In genomic region chr2:38381381-38382143, GRCh38 we compare ENCODE assay signal across 27 cellular contexts. TPM values are rescaled to one million over a fixed set of nuclear protein-coding genes. Genes with fewer than 3 reads are reported as not detected.
DNase-seq lines count a peak whose midpoint lies in the region; ATAC-seq, FAIRE-seq and TF ChIP-seq lines count a peak whose summit lies in the region.
"Had no signal": no experiment of that assay in that cellular context is flagged by ENCODE, and none has a peak within 500 bp of the region (broad histone marks: within the 10 kb centered on the region; RNA-seq: fewer than 3 reads in every experiment).

No MANE protein-coding gene starts in this region.

- intact Hi-C loops in CD4-positive, alpha-beta T cell (cut with DNase I, micrococcal nuclease), result loop anchor here in 1 of 2 experiments (10.0 kb wide), 2 partner anchors 457 to 743 kb away; partner anchors contain the start of genes RMDN2 and SOS1

- peak overlapping the region in 7 of 11 experiments; percentile 46 to 82 (median 76); a peak in 12 of 22 replicates for H3K27ac ChIP-seq in BLaER1 treated with 17β-estradiol and CSF1 and Interleukin-3, amounts not matched to agents 10 nM and 100 nM
- no peak overlapping the region for H3K27ac ChIP-seq in CD4-positive, alpha-beta T cell (ENCODE audit: low read depth, low read length)
- H3K27ac ChIP-seq in neutrophil, result peak overlapping the region; percentile 94
- H3K27ac ChIP-seq: C4-2B had no signal

- FAIRE-seq in bronchial epithelial cell (lab: Jason Lieb, UNC), result no peak
- FAIRE-seq: GM12892, GM19239, H54, RCC 7860 had no signal

- DNase-seq in CD4-positive, alpha-beta T cell, result no peak
- DNase-seq in bronchial epithelial cell (ENCODE audit: low read depth), result peak; percentile 60
- no peak for DNase-seq in NCI-H1092 treated with DMSO at 0.1 percent for 48 hours (lab: John Stamatoyannopoulos, UW)
- DNase-seq: CD8-positive, alpha-beta memory T cell; DMS 273 treated with DMSO at 0.1 percent for 48 hours; DMS79; EL; GF-D8; IMR-90; KG1; NCI-H1105; NCI-H1436 treated with DMSO at 0.1 percent for 48 hours; NCI-H187 treated with DMSO at 0.1 percent for 48 hours; NCI-H2171 treated with DMSO at 0.1 percent for 48 hours; NCI-H345; NCI-H510A treated with DMSO at 0.1 percent for 48 hours; SK-N-SH; SW 1271 had no signal

- peaks cover 0 to 3% (median under 1%) of the 10 kb centered on the region in 11 experiments; a peak in 9 of 22 replicates for H4K20me1 ChIP-seq in BLaER1 treated with 17β-estradiol and CSF1 and Interleukin-3, amounts not matched to agents 10 nM and 100 nM

- no peaks in the 10 kb centered on the region for H3K36me3 ChIP-seq in BLaER1 treated with 17β-estradiol and CSF1 and Interleukin-3, amounts not matched to agents 10 nM and 100 nM
- H3K36me3 ChIP-seq in bronchial epithelial cell (ENCODE audit: control insufficient read depth, insufficient read depth, low read length) (no peaks in the 10 kb centered on the region), neutrophil (no peaks in the 10 kb centered on the region)

- H3K27ac Mint-ChIP-seq in CD4-positive, alpha-beta T cell, result peak overlapping the region; percentile 85

- no peaks in the 10 kb centered on the region for H3K27me3 Mint-ChIP-seq in CD4-positive, alpha-beta T cell

- H3K4me3 Mint-ChIP-seq in CD4-positive, alpha-beta T cell, result peak overlapping the region; percentile 20

- peak overlapping the region; percentile 51 to 86 (median 78); a peak in 18 of 22 replicates for H3K4me2 ChIP-seq in BLaER1 treated with 17β-estradiol and CSF1 and Interleukin-3, amounts not matched to agents 10 nM and 100 nM
- H3K4me2 ChIP-seq: SK-N-SH had no signal

- CTCF ChIA-PET in CD4-positive, alpha-beta T cell (lab: Charles Lee), result interaction anchor here (0.7 kb wide), 1 partner anchor 126 kb away, joined by 3 read pairs; no protein-coding TSS in a partner anchor

- peaks cover 56% of the 10 kb centered on the region for H3K4me1 Mint-ChIP-seq in CD4-positive, alpha-beta T cell (ENCODE audit: low read depth)

- H3K27me3 ChIP-seq in BLaER1 treated with 17β-estradiol and CSF1 and Interleukin-3, amounts not matched to agents 10 nM and 100 nM, result no peaks in the 10 kb centered on the region
- H3K27me3 ChIP-seq in CD4-positive, alpha-beta T cell (ENCODE audit: control insufficient read depth, insufficient read depth, low read length), result no peaks in the 10 kb centered on the region
- H3K27me3 ChIP-seq in bronchial epithelial cell (ENCODE audit: control insufficient read depth, insufficient read depth, low read length) (no peaks in the 10 kb centered on the region), neutrophil (no peaks in the 10 kb centered on the region)

- H3K4me3 ChIP-seq in BLaER1 treated with 17β-estradiol and CSF1 and Interleukin-3, amounts not matched to agents 10 nM and 100 nM, result no peak overlapping the region
- no peak overlapping the region for H3K4me3 ChIP-seq in bronchial epithelial cell (ENCODE audit: low read depth, low read length)
- peak overlapping the region in 1 of 2 experiments; percentile 49 for H3K4me3 ChIP-seq in neutrophil (ENCODE audit: low read depth in 1 of 2, low read length in 1 of 2)

- peaks cover 11% of the 10 kb centered on the region for H3K36me3 Mint-ChIP-seq in CD4-positive, alpha-beta T cell (ENCODE audit: low read depth)

- peak overlapping the region in 1 of 11 experiments; percentile 73; a peak in 1 of 22 replicates for H3K9ac ChIP-seq in BLaER1 treated with 17β-estradiol and CSF1 and Interleukin-3, amounts not matched to agents 10 nM and 100 nM
- H3K9ac ChIP-seq: SK-N-SH had no signal

- peaks cover 26 to 41% (median 29%) of the 10 kb centered on the region in 10 experiments for H3K4me1 ChIP-seq in BLaER1 treated with 17β-estradiol and CSF1 and Interleukin-3, amounts not matched to agents 10 nM and 100 nM
- H3K4me1 ChIP-seq in neutrophil (ENCODE audit: control insufficient read depth in 1 of 2, insufficient read depth in 1 of 2, low read depth in 1 of 2, low read length in 1 of 2), result peaks cover 42 to 43% of the 10 kb centered on the region in 2 experiments

- H3K9me3 Mint-ChIP-seq in CD4-positive, alpha-beta T cell, result no peaks in the 10 kb centered on the region
- H3K9me3 Mint-ChIP-seq: CD8-positive, alpha-beta memory T cell had no signal

- POLR2A ChIA-PET in CD4-positive, alpha-beta T cell (lab: Charles Lee), result interaction anchor here (0.6 to 2.1 kb wide), 2 partner anchors 370 to 589 kb away, joined by 3 to 8 read pairs; partner anchors contain the start of gene SRSF7

- no peak for ATAC-seq in CD4-positive, alpha-beta T cell (ENCODE audit: poor library complexity)
- ATAC-seq in GM21515 (IDR thresholded peaks at IDR 0.05; ENCODE audit: unreplicated experiment) (no peak), GM18909 (IDR thresholded peaks at IDR 0.05; ENCODE audit: poor library complexity, unreplicated experiment) (no peak)

- peaks cover 0 to 6% (median 2%) of the 10 kb centered on the region in 11 experiments; a peak in 4 of 22 replicates for H3K9me3 ChIP-seq in BLaER1 treated with 17β-estradiol and CSF1 and Interleukin-3, amounts not matched to agents 10 nM and 100 nM (replicated peaks in 1 of 11)
- no peaks in the 10 kb centered on the region for H3K9me3 ChIP-seq in CD4-positive, alpha-beta T cell (ENCODE audit: control insufficient read depth, low read length)
- H3K9me3 ChIP-seq in neutrophil, result no peaks in the 10 kb centered on the region
- H3K9me3 ChIP-seq: SK-N-SH had no signal

- no peak for TF ChIP-seq CTCF in CD4-positive, alpha-beta T cell (IDR thresholded peaks at IDR 0.05)
- no peak for TF ChIP-seq CTCF in bronchial epithelial cell (IDR thresholded peaks at IDR 0.05; ENCODE audit: insufficient read depth, low read length, severe bottlenecking)
- no peak for TF ChIP-seq CTCF in neutrophil (IDR thresholded peaks at IDR 0.05)

RNA-seq across cellular contexts. Expression of gene ATL2, which starts 4.5 kb away (rescaled TPM):
- total RNA-seq in CD4-positive, alpha-beta T cell, result 10 to 100 TPM; 85.5 to 91.7 TPM
- total RNA-seq in bronchial epithelial cell, result 139 and 163 TPM in 2 replicates
